In the genomic region with DNA sequence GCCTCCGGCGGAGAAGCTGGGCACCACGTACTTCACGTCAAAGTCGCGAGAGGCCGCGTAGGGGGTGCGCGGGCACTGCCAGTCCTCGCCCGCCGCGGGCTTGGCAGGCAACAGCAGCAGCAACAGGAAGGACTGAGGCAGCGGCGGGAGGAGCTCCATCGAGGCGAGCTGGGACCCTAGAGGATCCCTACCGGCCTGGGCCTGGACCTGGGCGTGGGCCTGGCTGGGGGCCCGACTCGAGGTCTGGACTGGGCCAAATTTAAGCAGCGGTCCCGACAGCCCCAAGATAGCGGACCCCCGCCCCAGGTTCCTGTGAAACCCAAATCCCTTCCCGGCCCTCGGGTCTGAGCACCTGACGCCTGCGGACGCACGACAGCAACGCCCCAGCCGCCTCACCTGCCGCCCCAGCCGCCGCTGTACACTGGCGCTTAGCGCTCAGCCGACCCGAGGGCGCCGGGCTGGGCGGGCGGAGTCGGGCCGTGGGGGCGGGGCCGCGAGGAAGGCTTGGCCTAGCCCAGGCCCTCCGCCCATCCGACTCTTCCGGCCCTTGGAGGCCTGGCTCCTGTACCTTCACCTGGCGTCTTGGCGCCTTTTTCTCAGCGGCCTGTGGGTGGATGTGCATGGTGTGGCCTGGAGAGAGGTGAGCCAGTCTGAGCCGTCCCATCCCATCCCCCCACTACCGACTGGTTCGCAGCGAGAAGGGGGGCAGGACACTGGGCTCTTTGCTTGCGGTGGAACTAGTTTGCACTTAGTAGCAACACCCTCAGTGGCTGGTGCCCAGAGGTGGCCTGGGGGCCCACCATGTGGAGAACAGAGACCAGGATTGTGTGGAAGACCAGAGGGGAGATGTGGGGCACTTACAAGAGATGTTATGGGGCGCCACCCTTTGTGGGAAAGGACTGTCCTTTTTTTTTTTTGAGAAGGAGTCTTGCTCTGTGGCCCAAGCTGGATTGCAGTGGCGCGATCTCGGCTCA, we compare ENCODE assay signal across 7 cellular contexts. TPM values are rescaled to one million over a fixed set of nuclear protein-coding genes. Genes with fewer than 3 reads are reported as not detected.
DNase-seq lines count a peak whose midpoint lies in the region; ATAC-seq and TF ChIP-seq lines count a peak whose summit lies in the region.

MST1R (minus strand) TSS at position 423 of the 974 bp plus-strand sequence; CDS start at position 159, 264 bp downstream.

- peak within 1 kb of the TSS; percentile 62 for H3K27ac Mint-ChIP-seq in central memory CD8-positive, alpha-beta T cell (ENCODE audit: low read depth)

- ATAC-seq in central memory CD8-positive, alpha-beta T cell (replicated peaks; ENCODE audit: extremely low read depth, poor library complexity, severe bottlenecking): peak; percentile 97
- ATAC-seq in lower lobe of right lung: peak; percentile 89 to 91

- TF ChIP-seq POLR2A in GM19193 (IDR thresholded peaks at IDR 0.05; ENCODE audit: extremely low read depth, insufficient read depth, insufficient read length): peak; percentile 43

- peak within 1 kb of the TSS; percentile 81 for H3K27ac ChIP-seq in lower lobe of right lung

- TF ChIP-seq CTCF in lower lobe of right lung (IDR thresholded peaks at IDR 0.05): no peak

- peak; percentile 95 for DNase-seq in HT-29 (ENCODE audit: low spot score)
- peak; percentile 58 for DNase-seq in activated CD4-positive, CD25-positive, alpha-beta regulatory T cell treated with anti-CD3 and anti-CD28 coated beads, Interleukin-2, amount 50 U/mL, for 16 hours (ENCODE audit: low read depth, low spot score)
- peak; percentile 61 to 70 for DNase-seq in central memory CD8-positive, alpha-beta T cell (ENCODE audit: low spot score in 2 of 2)
- peak; percentile 92 for DNase-seq in lower lobe of right lung
- DNase-seq in stimulated activated CD8-positive, alpha-beta memory T cell treated with anti-CD3 and anti-CD28 coated beads, Interleukin-15, amount 100 ng/mL, for 48 hours (ENCODE audit: low read depth in 2 of 2): peak; percentile 77 to 79
- no peak for DNase-seq in GOT3 (lab: John Stamatoyannopoulos, UW)

- H3K27me3 Mint-ChIP-seq in central memory CD8-positive, alpha-beta T cell: no peaks in the 10 kb centered on the region

- H3K9me3 ChIP-seq in lower lobe of right lung: no peaks in the 10 kb centered on the region

- H3K27me3 ChIP-seq in lower lobe of right lung (ENCODE audit: low read depth): no peaks in the 10 kb centered on the region

- H3K36me3 Mint-ChIP-seq in central memory CD8-positive, alpha-beta T cell (ENCODE audit: insufficient read depth): peaks cover 2% of the 10 kb centered on the region

- H3K4me1 Mint-ChIP-seq in central memory CD8-positive, alpha-beta T cell: peaks cover 19% of the 10 kb centered on the region

- H3K4me1 ChIP-seq in lower lobe of right lung: peaks cover 67% of the 10 kb centered on the region

- H3K4me3 Mint-ChIP-seq in central memory CD8-positive, alpha-beta T cell: peak within 1 kb of the TSS; percentile 76

- peak within 1 kb of the TSS; percentile 63 for H3K4me3 ChIP-seq in lower lobe of right lung

- peaks cover 5% of the 10 kb centered on the region for H3K36me3 ChIP-seq in lower lobe of right lung

- no peaks in the 10 kb centered on the region for H3K9me3 Mint-ChIP-seq in central memory CD8-positive, alpha-beta T cell

- intact Hi-C loops in lower lobe of right lung (cut with DNase I): no loop called here

RNA-seq across cellular contexts. Expression of gene MST1R, which starts in this region (rescaled TPM):
- 60.3 and 64.4 TPM in 2 replicates for total RNA-seq in HT-29 (2014; rRNA removed; shearing (Covaris generic))
- total RNA-seq in lower lobe of right lung: 27.3 TPM
